Comparison of ENCODE assay signal across 20 cellular contexts in genomic region chr5:149285153-149285552, GRCh38. TPM values are rescaled to one million over a fixed set of nuclear protein-coding genes. Genes with fewer than 3 reads are reported as not detected.
DNase-seq lines count a peak whose midpoint lies in the region; ATAC-seq and TF ChIP-seq lines count a peak whose summit lies in the region.
"Had no signal": no experiment of that assay in that cellular context is flagged by ENCODE, and none has a peak within 500 bp of the region (broad histone marks: within the 10 kb centered on the region; RNA-seq: fewer than 3 reads in every experiment).

No MANE protein-coding gene starts in this region.

- H3K9me3 Mint-ChIP-seq in activated T-cell treated with anti-CD3 and anti-CD28 coated beads, Interleukin-2, amount 50 U/mL, for 72 hours: no peaks in the 10 kb centered on the region
- H3K9me3 Mint-ChIP-seq: activated CD4-positive, alpha-beta memory T cell treated with anti-CD3 and anti-CD28 coated beads for 36 hours; neural crest cell had no signal

- no peaks in the 10 kb centered on the region for H3K27me3 Mint-ChIP-seq in activated T-cell treated with anti-CD3 and anti-CD28 coated beads, Interleukin-2, amount 50 U/mL, for 72 hours (ENCODE audit: low read depth)
- H3K27me3 Mint-ChIP-seq: activated CD4-positive, alpha-beta memory T cell treated with anti-CD3 and anti-CD28 coated beads for 36 hours had no signal

- H3K4me3 Mint-ChIP-seq in activated T-cell treated with anti-CD3 and anti-CD28 coated beads, Interleukin-2, amount 50 U/mL, for 72 hours: no peak overlapping the region
- H3K4me3 Mint-ChIP-seq: activated CD4-positive, alpha-beta memory T cell treated with anti-CD3 and anti-CD28 coated beads for 36 hours; neural crest cell had no signal

- H3K27me3 ChIP-seq in skeletal muscle tissue (ENCODE audit: control insufficient read depth in 3 of 3, insufficient read depth in 3 of 3, low read length in 3 of 3) (no peaks in the 10 kb centered on the region), prostate gland (replicated peaks; ENCODE audit: insufficient read depth) (no peaks in the 10 kb centered on the region)

- peaks cover 71 to 79% (median 78%) of the 10 kb centered on the region in 3 donors for H3K4me1 ChIP-seq in skeletal muscle tissue (ENCODE audit: control insufficient read depth in 3 of 3, insufficient read depth in 3 of 3, low read length in 3 of 3)
- H3K4me1 ChIP-seq in prostate gland (replicated peaks): no peaks in the 10 kb centered on the region
- H3K4me1 ChIP-seq: A549 had no signal

- H3K27ac ChIP-seq in skeletal muscle tissue (ENCODE audit: low read depth, low read length) (peak overlapping the region; percentile 78), prostate gland (no peak overlapping the region)
- H3K27ac ChIP-seq: A549, VCaP had no signal

- no peak for TF ChIP-seq CTCF in prostate gland (IDR thresholded peaks at IDR 0.05)

- H3K4me3 ChIP-seq in skeletal muscle tissue (ENCODE audit: low read length in 3 of 3) (no peak overlapping the region), prostate gland (no peak overlapping the region)
- H3K4me3 ChIP-seq: A549 had no signal

- no peak overlapping the region for H3K27ac Mint-ChIP-seq in activated T-cell treated with anti-CD3 and anti-CD28 coated beads, Interleukin-2, amount 50 U/mL, for 72 hours
- H3K27ac Mint-ChIP-seq: activated CD4-positive, alpha-beta memory T cell treated with anti-CD3 and anti-CD28 coated beads for 36 hours had no signal

- H3K9ac ChIP-seq in skeletal muscle tissue (ENCODE audit: low read depth in 1 of 3, low read length in 3 of 3): no peak overlapping the region

- H3K9me3 ChIP-seq in skeletal muscle tissue (ENCODE audit: control insufficient read depth in 3 of 3, low read length in 3 of 3) (no peaks in the 10 kb centered on the region), prostate gland (no peaks in the 10 kb centered on the region)
- H3K9me3 ChIP-seq: A549 had no signal

- no peaks in the 10 kb centered on the region for H3K36me3 Mint-ChIP-seq in activated T-cell treated with anti-CD3 and anti-CD28 coated beads, Interleukin-2, amount 50 U/mL, for 72 hours (ENCODE audit: insufficient read depth in 2 of 2)
- H3K36me3 Mint-ChIP-seq: activated CD4-positive, alpha-beta memory T cell treated with anti-CD3 and anti-CD28 coated beads for 36 hours had no signal

- intact Hi-C loops in prostate gland (cut with DNase I): no loop called here

- DNase-seq in activated T-cell treated with anti-CD3 and anti-CD28 coated beads, Interleukin-2, amount 50 U/mL, for 72 hours: no peak
- DNase-seq in activated T-cell treated with anti-CD3 and anti-CD28 coated beads, Interleukin-2, amount 50 U/mL, for 48 hours: no peak
- peak; percentile 65 for DNase-seq in HPDE6-E6E7 (ENCODE audit: extremely low spot score)
- DNase-seq in SHP77 (lab: John Stamatoyannopoulos, UW): no peak
- DNase-seq in prostate gland (ENCODE audit: low spot score): no peak
- no peak for DNase-seq in cerebellar cortex (ENCODE audit: low spot score)
- DNase-seq: activated CD4-positive, alpha-beta memory T cell treated with anti-CD3 and anti-CD28 coated beads for 36 hours; caudate nucleus; dermis blood vessel endothelial cell; hypothalamus; left ventricle myocardium superior; NCI-H2081 treated with DMSO at 0.1 percent for 48 hours; NCI-H748 treated with DMSO at 0.1 percent for 48 hours had no signal

- 100% methylated on average over 1 of the region's 1 CpG for WGBS in prostate gland

- ATAC-seq in activated T-cell treated with anti-CD3 and anti-CD28 coated beads, Interleukin-2, amount 50 U/mL, for 72 hours (replicated peaks in 1 of 2): peak; percentile 99
- ATAC-seq in esophagus mucosa: peak; percentile 75
- ATAC-seq: A549, SK-N-SH treated with all-trans-retinoic acid at 6 μM for 48 hours had no signal

- H3K36me3 ChIP-seq in skeletal muscle tissue (ENCODE audit: control insufficient read depth in 3 of 3, insufficient read depth in 3 of 3, low read length in 3 of 3) (peaks cover 0 to 2% (median 0%) of the 10 kb centered on the region in 3 donors), prostate gland (no peaks in the 10 kb centered on the region)

- no peak for TF ChIP-seq POLR2A in prostate gland (IDR thresholded peaks at IDR 0.05)

- H3K4me1 Mint-ChIP-seq in activated T-cell treated with anti-CD3 and anti-CD28 coated beads, Interleukin-2, amount 50 U/mL, for 72 hours (ENCODE audit: low read depth): peaks cover 16% of the 10 kb centered on the region

RNA-seq across cellular contexts. Expression of gene AFAP1L1, which starts 13.5 kb away (rescaled TPM):
- total RNA-seq in activated T-cell treated with anti-CD3 and anti-CD28 coated beads, Interleukin-2, amount 50 U/mL, for 72 hours: under 1 TPM; 0.12 to 0.17 TPM
- 3.0 TPM for total RNA-seq in esophagus mucosa
- total RNA-seq in skeletal muscle tissue: 75.7 TPM
- total RNA-seq in prostate gland: 10 to 100 TPM in 1 of 2 donors, 1 to 10 TPM in 1; 8.4 to 10.3 TPM
- total RNA-seq: activated CD4-positive, alpha-beta memory T cell treated with anti-CD3 and anti-CD28 coated beads for 36 hours; T-helper 2 cell treated with Interferon-gamma antibody and Interleukin-4, amounts not matched to agents 100 ng/mL and 5 ng/mL, for 36 hours had no signal
